17 cellular contexts compared by ENCODE assay signal in genomic region chr14:34937442-34937841, GRCh38. TPM values are rescaled to one million over a fixed set of nuclear protein-coding genes. Genes with fewer than 3 reads are reported as not detected.
A peak's percentile ranks its signal among the peaks of the same experiment; 100 is the strongest.
DNase-seq lines count a peak whose midpoint lies in the region; ATAC-seq and TF ChIP-seq lines count a peak whose summit lies in the region.
"Had no signal": no experiment of that assay in that cellular context is flagged by ENCODE, and none has a peak within 500 bp of the region (broad histone marks: within the 10 kb centered on the region; RNA-seq: fewer than 3 reads in every experiment).

No MANE protein-coding gene starts in this region.

- POLR2A ChIA-PET in RWPE1 (lab: Yijun Ruan, JAX; ENCODE audit: low non-redundant PET), result no interaction called here

- H3K9me3 ChIP-seq in heart right ventricle, result peaks cover 0 to 4% (median 0%) of the 10 kb centered on the region in 11 donors
- H3K9me3 ChIP-seq: Peyer's patch had no signal

- peak overlapping the region; percentile 66 for H3K27ac Mint-ChIP-seq in activated naive CD4-positive, alpha-beta T cell treated with anti-CD3 and anti-CD28 coated beads, Interleukin-2, amount 50 U/mL, for 24 hours
- peak overlapping the region; percentile 6 to 12 for H3K27ac Mint-ChIP-seq in effector memory CD8-positive, alpha-beta T cell
- H3K27ac Mint-ChIP-seq: B cell had no signal

- TF ChIP-seq CTCF in GM13976 (IDR thresholded peaks at IDR 0.05; ENCODE audit: borderline replicate concordance, control extremely low read depth, extremely low read depth, insufficient read depth, missing control alignments) (no peak), heart right ventricle (IDR thresholded peaks at IDR 0.05) (no peak), RWPE1 (conservative IDR thresholded peaks at IDR 0.05; ENCODE audit: low read depth) (no peak)

- CTCF ChIA-PET in RWPE1 (lab: Yijun Ruan, JAX), result no interaction called here

- H3K9me3 Mint-ChIP-seq in activated naive CD4-positive, alpha-beta T cell treated with anti-CD3 and anti-CD28 coated beads, Interleukin-2, amount 50 U/mL, for 24 hours, result peaks cover 5% of the 10 kb centered on the region
- H3K9me3 Mint-ChIP-seq in effector memory CD8-positive, alpha-beta T cell, result no peaks in the 10 kb centered on the region

- peaks cover 0 to 2% (median 0%) of the 10 kb centered on the region in 9 donors for H3K4me1 ChIP-seq in heart right ventricle
- H3K4me1 ChIP-seq: Peyer's patch had no signal

- no peak for DNase-seq in activated naive CD4-positive, alpha-beta T cell (lab: John Stamatoyannopoulos, UW)
- DNase-seq in GM13976 (ENCODE audit: low spot score) (peak; percentile 29), heart right ventricle (no peak), DMS 273 treated with DMSO at 0.1 percent for 48 hours (lab: John Stamatoyannopoulos, UW) (no peak), RWPE1 (ENCODE audit: low spot score) (no peak)
- no peak for DNase-seq in effector memory CD8-positive, alpha-beta T cell
- DNase-seq: ACHN, H7, IMR-90, Kasumi-1, NCI-H1417, NCI-H1930, NCI-H510A treated with DMSO at 0.1 percent for 48 hours, Peyer's patch, SHP77 had no signal

- intact Hi-C loops in heart right ventricle (cut with DNase I), result no loop called here

- H3K27ac ChIP-seq in heart right ventricle, result no peak overlapping the region
- H3K27ac ChIP-seq in RWPE1, result no peak overlapping the region
- H3K27ac ChIP-seq: Peyer's patch had no signal

- in situ Hi-C loops in GM13976 (cut with MboI; ENCODE audit: low sequenced_read_pairs, unreplicated experiment), result no loop called here

- 82 to 85% methylated on average over 6 of the region's 6 CpGs for WGBS in heart right ventricle, 2 donors

- peaks cover 13% of the 10 kb centered on the region for H3K36me3 Mint-ChIP-seq in activated naive CD4-positive, alpha-beta T cell treated with anti-CD3 and anti-CD28 coated beads, Interleukin-2, amount 50 U/mL, for 24 hours
- no peaks in the 10 kb centered on the region for H3K36me3 Mint-ChIP-seq in effector memory CD8-positive, alpha-beta T cell (ENCODE audit: insufficient read depth)

- no peaks in the 10 kb centered on the region for H3K27me3 ChIP-seq in heart right ventricle
- H3K27me3 ChIP-seq: Peyer's patch had no signal

- no peak overlapping the region for H3K4me3 Mint-ChIP-seq in activated naive CD4-positive, alpha-beta T cell treated with anti-CD3 and anti-CD28 coated beads, Interleukin-2, amount 50 U/mL, for 24 hours
- H3K4me3 Mint-ChIP-seq in effector memory CD8-positive, alpha-beta T cell, result no peak overlapping the region
- H3K4me3 Mint-ChIP-seq: B cell had no signal

- no peak for ATAC-seq in effector memory CD8-positive, alpha-beta T cell (replicated peaks)
- no peak for ATAC-seq in heart right ventricle

- peaks cover 22% of the 10 kb centered on the region for H3K4me1 Mint-ChIP-seq in activated naive CD4-positive, alpha-beta T cell treated with anti-CD3 and anti-CD28 coated beads, Interleukin-2, amount 50 U/mL, for 24 hours
- no peaks in the 10 kb centered on the region for H3K4me1 Mint-ChIP-seq in effector memory CD8-positive, alpha-beta T cell (ENCODE audit: low read depth in 2 of 2)
- H3K4me1 Mint-ChIP-seq: B cell had no signal

- H3K4me3 ChIP-seq in heart right ventricle, result no peak overlapping the region
- H3K4me3 ChIP-seq: Peyer's patch had no signal

- H3K36me3 ChIP-seq in heart right ventricle, result peaks cover 0 to 4% (median 0%) of the 10 kb centered on the region in 9 donors
- H3K36me3 ChIP-seq: Peyer's patch had no signal

- H3K27me3 Mint-ChIP-seq in activated naive CD4-positive, alpha-beta T cell treated with anti-CD3 and anti-CD28 coated beads, Interleukin-2, amount 50 U/mL, for 24 hours, result no peaks in the 10 kb centered on the region
- no peaks in the 10 kb centered on the region for H3K27me3 Mint-ChIP-seq in effector memory CD8-positive, alpha-beta T cell
- H3K27me3 Mint-ChIP-seq: B cell had no signal

RNA-seq across cellular contexts. Expression of gene SRP54, which starts 45.4 kb away (rescaled TPM):
- 10 to 100 TPM; 29.2 to 38.2 (median 34.6) TPM for total RNA-seq in heart right ventricle
- 10 to 100 TPM; 14.9 to 39.9 TPM for polyA plus RNA-seq in heart right ventricle
